23 cellular contexts compared by ENCODE assay signal in the genomic region with DNA sequence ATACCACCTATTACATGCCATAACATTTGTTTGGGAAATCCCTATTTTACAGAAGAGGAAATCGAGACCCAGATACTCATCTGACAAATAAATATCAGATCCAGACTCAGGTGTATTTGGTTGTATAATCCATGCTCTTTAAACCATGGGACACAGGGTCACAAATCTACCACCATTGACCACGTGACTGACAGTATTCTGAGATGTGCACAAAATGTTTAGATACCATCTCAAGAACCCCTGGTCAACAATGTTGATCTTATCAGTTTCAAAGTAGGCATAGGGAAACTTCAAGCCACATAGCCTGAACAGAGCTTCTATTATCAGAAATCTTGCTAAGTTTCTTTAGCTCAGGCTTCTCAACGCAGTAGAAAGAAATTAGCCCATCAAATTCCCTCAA.
DNase-seq lines count a peak whose midpoint lies in the region; ATAC-seq, FAIRE-seq and TF ChIP-seq lines count a peak whose summit lies in the region.
"Had no signal": no experiment of that assay in that cellular context is flagged by ENCODE, and none has a peak within 500 bp of the region (broad histone marks: within the 10 kb centered on the region; RNA-seq: fewer than 3 reads in every experiment).

No MANE protein-coding gene starts in this region.

- intact Hi-C loops in HepG2 (cut with micrococcal nuclease; ENCODE audit: unreplicated experiment): no loop called here
- intact Hi-C loops in right lobe of liver (cut with DNase I): no loop called here
- intact Hi-C loops in K562 (cut with micrococcal nuclease): no loop called here

- no peaks in the 10 kb centered on the region for H3K79me2 ChIP-seq in HepG2 (ENCODE audit: insufficient read depth, low read length)
- no peaks in the 10 kb centered on the region for H3K79me2 ChIP-seq in K562 (ENCODE audit: control insufficient read depth, insufficient read depth, low read length)

- H3K9ac ChIP-seq in HepG2 (ENCODE audit: insufficient read depth, low read depth, low read length) (no peak overlapping the region), K562 (ENCODE audit: insufficient read depth in 1 of 2, low read depth in 2 of 2, low read length in 2 of 2) (no peak overlapping the region), liver (ENCODE audit: low read depth in 1 of 2, low read length in 2 of 2) (no peak overlapping the region)
- H3K9ac ChIP-seq: BLaER1 treated with 17β-estradiol and CSF1 and Interleukin-3, amounts not matched to agents 10 nM and 100 nM; GM23248 had no signal

- TF ChIP-seq POLR2A in HepG2 (IDR thresholded peaks at IDR 0.05; ENCODE audit: insufficient read depth in 1 of 2, low read depth in 2 of 2, low read length in 2 of 2): no peak
- TF ChIP-seq POLR2A in right lobe of liver (IDR thresholded peaks at IDR 0.05): no peak
- no peak for TF ChIP-seq POLR2A in K562 (conservative IDR thresholded peaks at IDR 0.05)
- TF ChIP-seq POLR2A in suprapubic skin (IDR thresholded peaks at IDR 0.05): no peak

- H3K36me3 ChIP-seq in HepG2 (replicated peaks in 1 of 2; ENCODE audit: control insufficient read depth in 1 of 2, insufficient read depth in 2 of 2, low read length in 2 of 2) (no peaks in the 10 kb centered on the region), right lobe of liver (no peaks in the 10 kb centered on the region), K562 (ENCODE audit: control insufficient read depth, insufficient read depth, low read length) (no peaks in the 10 kb centered on the region), liver (ENCODE audit: control insufficient read depth in 4 of 4, insufficient read depth in 3 of 4, low read depth in 1 of 4, low read length in 3 of 4) (no peaks in the 10 kb centered on the region), small intestine (ENCODE audit: control insufficient read depth in 2 of 2, insufficient read depth in 2 of 2, low read length in 2 of 2) (no peaks in the 10 kb centered on the region), suprapubic skin (no peaks in the 10 kb centered on the region)
- H3K36me3 ChIP-seq: BLaER1 treated with 17β-estradiol and CSF1 and Interleukin-3, amounts not matched to agents 10 nM and 100 nM had no signal

- FAIRE-seq in HepG2 (lab: Jason Lieb, UNC): no peak
- peak; percentile 18 for FAIRE-seq in GM19239 (lab: Jason Lieb, UNC)
- FAIRE-seq in K562 (lab: Jason Lieb, UNC): no peak
- FAIRE-seq in small intestine (lab: Jason Lieb, UNC): no peak
- FAIRE-seq: A204.1, D721Med, GM18507, H1 had no signal

- H3K27ac ChIP-seq in HepG2 (ENCODE audit: extremely low read length, insufficient read depth, low read length) (no peak overlapping the region), right lobe of liver (no peak overlapping the region), K562 (ENCODE audit: extremely low read depth, low read depth, low read length) (no peak overlapping the region), liver (ENCODE audit: low read depth in 1 of 2, low read length in 2 of 2) (no peak overlapping the region), small intestine (ENCODE audit: low read depth in 1 of 2, low read length in 1 of 2) (no peak overlapping the region), suprapubic skin (no peak overlapping the region)
- H3K27ac ChIP-seq: 22Rv1; BLaER1 treated with 17β-estradiol and CSF1 and Interleukin-3, amounts not matched to agents 10 nM and 100 nM; GM23248 had no signal

- POLR2A ChIA-PET in HepG2 (lab: Yijun Ruan, JAX) (no interaction called here), K562 (lab: Yijun Ruan, JAX) (interaction anchor here (1.5 kb wide), 1 partner anchor 21 kb away, joined by 3 read pairs; no protein-coding TSS in a partner anchor)

- H2AFZ ChIP-seq in HepG2 (ENCODE audit: low read length) (no peak overlapping the region), K562 (ENCODE audit: low read depth, low read length) (no peak overlapping the region)
- H2AFZ ChIP-seq: GM23248 had no signal

- H3K9me3 ChIP-seq in HepG2 (ENCODE audit: low read length) (no peaks in the 10 kb centered on the region), right lobe of liver (no peaks in the 10 kb centered on the region), K562 (replicated peaks; ENCODE audit: control insufficient read depth, insufficient read depth, low read depth, low read length) (no peaks in the 10 kb centered on the region), liver (ENCODE audit: control insufficient read depth in 4 of 4, low read length in 3 of 4) (no peaks in the 10 kb centered on the region), small intestine (ENCODE audit: control insufficient read depth, low read depth) (no peaks in the 10 kb centered on the region), suprapubic skin (no peaks in the 10 kb centered on the region)
- H3K9me3 ChIP-seq: BLaER1 treated with 17β-estradiol and CSF1 and Interleukin-3, amounts not matched to agents 10 nM and 100 nM had no signal

- H3K4me1 ChIP-seq in HepG2 (ENCODE audit: insufficient read depth, low read length): no peaks in the 10 kb centered on the region
- H3K4me1 ChIP-seq in right lobe of liver: peaks cover 0 to 13% (median 0%) of the 10 kb centered on the region in 4 donors
- no peaks in the 10 kb centered on the region; a peak in 2 of 5 replicates for H3K4me1 ChIP-seq in K562 (replicated peaks in 1 of 2; ENCODE audit: control insufficient read depth in 2 of 2, insufficient read depth in 2 of 2, low read length in 2 of 2)
- H3K4me1 ChIP-seq in liver (ENCODE audit: control insufficient read depth in 4 of 4, insufficient read depth in 4 of 4, low read length in 3 of 4): peaks cover 0 to 11% (median 4%) of the 10 kb centered on the region in 4 donors
- no peaks in the 10 kb centered on the region for H3K4me1 ChIP-seq in small intestine (ENCODE audit: control insufficient read depth in 2 of 2, insufficient read depth in 1 of 2, low read depth in 1 of 2, low read length in 1 of 2)
- H3K4me1 ChIP-seq in suprapubic skin: peaks cover 3% of the 10 kb centered on the region

- no peak for ATAC-seq in HepG2
- ATAC-seq in right lobe of liver: no peak
- no peak for ATAC-seq in K562
- ATAC-seq in GM21529 (IDR thresholded peaks at IDR 0.05; ENCODE audit: unreplicated experiment): no peak

- BruUV-seq in HepG2 (replicated peaks; lab: Mats Ljungman, UMichigan) (no TSS peak), K562 (replicated peaks; lab: Mats Ljungman, UMichigan) (no TSS peak)

- H3K9me1 ChIP-seq in K562 (ENCODE audit: control insufficient read depth, insufficient read depth, low read length): no peaks in the 10 kb centered on the region

- in situ Hi-C loops in HepG2 (cut with HindIII; ENCODE audit: extremely low pct_ligation_motif_present, low pct_unique_long_range_greater_than_20kb) (no loop called here), K562 (cut with MboI) (no loop called here)

- WGBS in HepG2 (ENCODE audit: low lambda C conversion rate): 4% methylated on average over 3 of the region's 3 CpGs
- 55% methylated on average over 3 of the region's 3 CpGs for WGBS in right lobe of liver (ENCODE audit: insufficient coverage, low coverage, low lambda C conversion rate, missing lambda C conversion rate)
- WGBS in K562 (ENCODE audit: insufficient coverage, low coverage, missing lambda C conversion rate): 27% methylated on average over 3 of the region's 3 CpGs
- 56% methylated on average over 3 of the region's 3 CpGs for WGBS in liver
- WGBS in small intestine, 3 donors: 86 to 88% (median 87%) methylated on average over 3 of the region's 3 CpGs
- WGBS in suprapubic skin: 86% methylated on average over 3 of the region's 3 CpGs

- TF ChIP-seq EP300 in HepG2 (IDR thresholded peaks at IDR 0.05; ENCODE audit: low read depth in 2 of 2, low read length in 2 of 2) (no peak), HepG2 (CRISPR knock-in tag; IDR thresholded peaks at IDR 0.05; ENCODE audit: borderline replicate concordance) (no peak), K562 (IDR thresholded peaks at IDR 0.05; ENCODE audit: low read length) (no peak), suprapubic skin (IDR thresholded peaks at IDR 0.05) (no peak)

- H4K20me1 ChIP-seq in HepG2 (ENCODE audit: insufficient read depth, low read length) (no peaks in the 10 kb centered on the region), K562 (replicated peaks; ENCODE audit: control insufficient read depth, insufficient read depth, low read length) (no peaks in the 10 kb centered on the region)
- H4K20me1 ChIP-seq: BLaER1 treated with 17β-estradiol and CSF1 and Interleukin-3, amounts not matched to agents 10 nM and 100 nM had no signal

- no peak for DNase-seq in HepG2 (ENCODE audit: low spot score)
- no peak for DNase-seq in right lobe of liver
- no peak for DNase-seq in GM19239 (ENCODE audit: insufficient read length, low spot score)
- no peak for DNase-seq in K562 (ENCODE audit: extremely low read depth in 1 of 4, low spot score in 3 of 4)
- DNase-seq in small intestine: no peak
- DNase-seq in suprapubic skin (ENCODE audit: low spot score in 2 of 2): no peak
- DNase-seq: CD4-positive, alpha-beta T cell; CD8-positive, alpha-beta memory T cell; DMS 273 treated with DMSO at 0.1 percent for 48 hours; DMS79; EL; GF-D8; GM23248; H7; HCEC 1CT had no signal

- H3K27me3 ChIP-seq in HepG2 (ENCODE audit: control insufficient read depth in 1 of 2, insufficient read depth in 2 of 2, low read length in 2 of 2) (no peaks in the 10 kb centered on the region), right lobe of liver (no peaks in the 10 kb centered on the region), K562 (ENCODE audit: control insufficient read depth in 2 of 2, insufficient read depth in 2 of 2, low read length in 2 of 2) (no peaks in the 10 kb centered on the region), liver (ENCODE audit: control insufficient read depth in 4 of 4, insufficient read depth in 4 of 4, low read length in 3 of 4) (no peaks in the 10 kb centered on the region), small intestine (ENCODE audit: control insufficient read depth in 2 of 2, insufficient read depth in 2 of 2, low read length in 2 of 2) (no peaks in the 10 kb centered on the region), suprapubic skin (no peaks in the 10 kb centered on the region)
- H3K27me3 ChIP-seq: BLaER1 treated with 17β-estradiol and CSF1 and Interleukin-3, amounts not matched to agents 10 nM and 100 nM had no signal

- TF ChIP-seq RAD21 in HepG2 (CRISPR knock-in tag; IDR thresholded peaks at IDR 0.05): no peak
- TF ChIP-seq RAD21 in K562 (CRISPR knock-in tag; conservative IDR thresholded peaks at IDR 0.05 in 1 of 2, IDR thresholded peaks at IDR 0.05 in 1 of 2): no peak
- no peak for TF ChIP-seq RAD21 in liver (IDR thresholded peaks at IDR 0.05)

- CTCF ChIA-PET in HepG2 (lab: Yijun Ruan, JAX; ENCODE audit: low intra/inter-chr PET ratio, low total read pairs) (no interaction called here), K562 (lab: Yijun Ruan, JAX; ENCODE audit: low intra/inter-chr PET ratio) (no interaction called here)

- H3K4me2 ChIP-seq in HepG2 (ENCODE audit: low read depth, low read length) (no peak overlapping the region), K562 (ENCODE audit: insufficient read depth, low read length) (no peak overlapping the region)
- H3K4me2 ChIP-seq: BLaER1 treated with 17β-estradiol and CSF1 and Interleukin-3, amounts not matched to agents 10 nM and 100 nM had no signal

- TF ChIP-seq CTCF in HepG2 (CRISPR knock-in tag; IDR thresholded peaks at IDR 0.05): no peak
- TF ChIP-seq CTCF in right lobe of liver (IDR thresholded peaks at IDR 0.05): no peak
- no peak for TF ChIP-seq CTCF in K562 (IDR thresholded peaks at IDR 0.05 in 2 of 3, conservative IDR thresholded peaks at IDR 0.05 in 1 of 3; ENCODE audit: insufficient read depth in 2 of 3, low read depth in 1 of 3, low read length in 3 of 3)
- TF ChIP-seq CTCF in liver (IDR thresholded peaks at IDR 0.05; ENCODE audit: low read depth, low read length, missing input control): no peak
- no peak for TF ChIP-seq CTCF in suprapubic skin (IDR thresholded peaks at IDR 0.05)

- H3K4me3 ChIP-seq in HepG2 (replicated peaks in 1 of 3; ENCODE audit: insufficient read depth in 1 of 3, low read depth in 2 of 3, low read length in 3 of 3) (no peak overlapping the region), right lobe of liver (no peak overlapping the region), K562 (no peak overlapping the region), liver (ENCODE audit: low read depth in 1 of 3, low read length in 3 of 3) (no peak overlapping the region), small intestine (ENCODE audit: low read depth in 1 of 2, low read length in 2 of 2) (no peak overlapping the region), suprapubic skin (no peak overlapping the region)
- H3K4me3 ChIP-seq: BLaER1 treated with 17β-estradiol and CSF1 and Interleukin-3, amounts not matched to agents 10 nM and 100 nM; GM23248 had no signal

Comparison
In these comparisons a context has a peak if more than half of its experiments do, and no peak if none do; other contexts are left out.
1. Of the 241 proteins assayed by ChIP-seq in both HepG2 and K562: peak only in HepG2: none; only in K562: TFE3; in both: RAD51; in neither: 239.